22 cellular contexts compared by ENCODE assay signal in genomic region chr10:28812384-28813372, GRCh38.
"Had no signal": no experiment of that assay in that cellular context is flagged by ENCODE, and none has a peak within 500 bp of the region (broad histone marks: within the 10 kb centered on the region; RNA-seq: fewer than 3 reads in every experiment).

No MANE protein-coding gene starts in this region.

- H3K9me3 ChIP-seq: esophagus muscularis mucosa, gastrocnemius medialis, left ventricle myocardium inferior, ovary, prostate gland, tibial artery had no signal

- H3K27ac ChIP-seq: dorsolateral prefrontal cortex, esophagus muscularis mucosa, gastrocnemius medialis, left ventricle myocardium inferior, ovary, prostate gland, tibial artery had no signal

- ATAC-seq: activated naive CD4-positive, alpha-beta T cell treated with anti-CD3 and anti-CD28 coated beads, Interleukin-2, amount 50 U/mL, for 72 hours; effector memory CD8-positive, alpha-beta T cell; gastrocnemius medialis; natural killer cell; stimulated activated naive CD8-positive, alpha-beta T cell treated with anti-CD3 and anti-CD28 coated beads, Interleukin-15, amount 100 ng/mL, for 72 hours had no signal

- DNase-seq: activated CD4-positive, alpha-beta memory T cell treated with anti-CD3 and anti-CD28 coated beads for 36 hours; activated CD4-positive, alpha-beta T cell treated with anti-CD3 and anti-CD28 coated beads for 48 hours; activated gamma-delta T cell; aorta; caudate nucleus; dorsolateral prefrontal cortex; effector memory CD8-positive, alpha-beta T cell; gastrocnemius medialis; hippocampal formation; left ventricle myocardium inferior; midbrain; natural killer cell; ovary; stimulated activated CD4-positive, alpha-beta T cell treated with anti-CD3 and anti-CD28 coated beads, Interleukin-12 subunit alpha, Interleukin-12 subunit beta, amount 100 ng/mL, for 4 hours; stimulated activated CD4-positive, alpha-beta T cell treated with anti-CD3 and anti-CD28 coated beads, Interleukin-4, amount 100 ng/mL, for 4 hours; stimulated activated naive CD8-positive, alpha-beta T cell treated with anti-CD3 and anti-CD28 coated beads, Interleukin-15, amount 100 ng/mL, for 72 hours; tibial artery had no signal

- H3K4me1 ChIP-seq: prostate gland had no signal

- H3K36me3 ChIP-seq: esophagus muscularis mucosa, gastrocnemius medialis, left ventricle myocardium inferior, ovary, prostate gland, tibial artery had no signal

- H3K4me3 Mint-ChIP-seq: activated CD4-positive, alpha-beta memory T cell treated with anti-CD3 and anti-CD28 coated beads for 36 hours; activated T-helper 1 cell treated with anti-CD3 and anti-CD28 coated beads, Interleukin-12 subunit alpha, Interleukin-12 subunit beta, Interleukin-2, Interleukin-4 antibody, amounts not matched to agents 30 ng/mL and 10 ng/mL and 1 ng/mL, durations not matched to agents 14 hours and 24 hours and 36 hours; brain; effector memory CD8-positive, alpha-beta T cell; natural killer cell; stimulated activated naive CD8-positive, alpha-beta T cell treated with anti-CD3 and anti-CD28 coated beads, Interleukin-15, amount 100 ng/mL, for 72 hours had no signal

- H3K36me3 Mint-ChIP-seq: activated CD4-positive, alpha-beta memory T cell treated with anti-CD3 and anti-CD28 coated beads for 36 hours; activated naive CD4-positive, alpha-beta T cell treated with anti-CD3 and anti-CD28 coated beads, Interleukin-2, amount 50 U/mL, for 72 hours; brain; natural killer cell had no signal

- H3K27me3 ChIP-seq: esophagus muscularis mucosa, gastrocnemius medialis, ovary, tibial artery had no signal

- H3K27ac Mint-ChIP-seq: activated CD4-positive, alpha-beta memory T cell treated with anti-CD3 and anti-CD28 coated beads for 36 hours; activated T-helper 1 cell treated with anti-CD3 and anti-CD28 coated beads, Interleukin-12 subunit alpha, Interleukin-12 subunit beta, Interleukin-2, Interleukin-4 antibody, amounts not matched to agents 30 ng/mL and 10 ng/mL and 1 ng/mL, durations not matched to agents 14 hours and 24 hours and 36 hours; natural killer cell had no signal

- H3K4me3 ChIP-seq: dorsolateral prefrontal cortex, esophagus muscularis mucosa, gastrocnemius medialis, left ventricle myocardium inferior, ovary, prostate gland, tibial artery had no signal

- H3K9me3 Mint-ChIP-seq: activated CD4-positive, alpha-beta memory T cell treated with anti-CD3 and anti-CD28 coated beads for 36 hours; activated naive CD4-positive, alpha-beta T cell treated with anti-CD3 and anti-CD28 coated beads, Interleukin-2, amount 50 U/mL, for 72 hours; activated T-helper 1 cell treated with anti-CD3 and anti-CD28 coated beads, Interleukin-12 subunit alpha, Interleukin-12 subunit beta, Interleukin-2, Interleukin-4 antibody, amounts not matched to agents 30 ng/mL and 10 ng/mL and 1 ng/mL, durations not matched to agents 14 hours and 24 hours and 36 hours; effector memory CD8-positive, alpha-beta T cell; natural killer cell; stimulated activated naive CD8-positive, alpha-beta T cell treated with anti-CD3 and anti-CD28 coated beads, Interleukin-15, amount 100 ng/mL, for 72 hours had no signal
